2 cellular contexts compared by ENCODE assay signal in the genomic region with DNA sequence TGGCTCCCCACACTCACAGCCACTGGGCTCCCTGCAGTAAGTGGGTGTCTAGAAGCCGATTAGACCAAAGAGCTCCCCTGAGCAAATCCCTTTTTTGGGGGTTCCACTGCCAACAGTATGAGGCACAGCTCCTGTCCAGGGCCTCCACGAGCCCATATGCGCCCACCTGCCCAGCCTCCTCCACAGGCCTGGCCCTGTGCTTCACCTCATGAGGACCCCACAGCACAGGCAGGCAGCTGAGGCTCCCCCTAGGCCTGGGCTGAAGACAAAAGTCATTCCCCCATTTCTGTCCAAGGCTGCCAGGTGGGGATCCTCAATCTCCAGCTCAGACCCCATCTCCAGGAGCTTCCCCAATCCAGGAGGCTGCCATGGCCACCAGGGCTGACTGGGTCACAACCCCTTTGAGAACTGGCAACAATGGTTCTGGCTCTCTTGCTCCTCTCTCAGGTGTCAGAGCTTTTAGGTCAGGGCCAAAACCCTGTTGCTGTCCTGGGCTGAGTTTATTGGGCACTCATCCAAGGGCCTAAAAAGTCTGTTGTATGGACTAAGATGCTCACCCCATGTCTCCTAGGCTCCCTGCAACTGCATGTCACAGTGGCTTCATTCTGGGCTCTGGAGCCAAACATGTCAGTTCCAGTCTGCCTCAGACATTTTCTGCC. TPM values are rescaled to one million over a fixed set of nuclear protein-coding genes. Genes with fewer than 3 reads are reported as not detected.
"Had no signal": no experiment of that assay in that cellular context is flagged by ENCODE, and none has a peak within 500 bp of the region (broad histone marks: within the 10 kb centered on the region; RNA-seq: fewer than 3 reads in every experiment).

No MANE protein-coding gene starts in this region.

RNA-seq across cellular contexts. Expression of gene RDH16, which starts 25.3 kb away (rescaled TPM):
- total RNA-seq: G401 had no signal

RNA-seq across cellular contexts. Expression of gene TAC3, which starts 33.6 kb away (rescaled TPM):
- total RNA-seq: GM12878 had no signal

RNA-seq across cellular contexts. Expression of gene SDR9C7, which starts 48.5 kb away (rescaled TPM):
- total RNA-seq: G401, GM12878 had no signal
